26 cellular contexts compared by ENCODE assay signal in the genomic region with DNA sequence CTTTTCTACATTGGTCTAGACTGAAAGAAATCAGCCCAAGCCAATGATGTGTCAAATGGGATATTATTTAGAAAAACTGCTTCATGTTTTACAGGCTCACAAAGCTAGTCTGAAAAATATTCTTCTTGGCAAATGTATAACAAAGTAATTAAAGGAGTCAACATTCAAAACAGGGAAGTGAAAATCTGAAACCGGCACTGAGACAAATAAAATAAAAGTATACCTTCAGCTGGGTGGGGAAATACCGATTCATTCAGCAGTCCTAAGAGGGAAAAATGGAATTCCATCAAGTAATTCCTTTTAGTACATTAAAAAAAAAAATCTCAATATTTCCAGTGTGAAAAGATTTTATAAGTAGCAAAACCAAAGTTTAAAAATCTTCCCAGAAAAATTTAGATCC.
"Had no signal": no experiment of that assay in that cellular context is flagged by ENCODE, and none has a peak within 500 bp of the region (broad histone marks: within the 10 kb centered on the region; RNA-seq: fewer than 3 reads in every experiment).

No MANE protein-coding gene starts in this region.

- H3K27ac ChIP-seq: colonic mucosa, dorsolateral prefrontal cortex, esophagus muscularis mucosa, hepatocyte, uterus had no signal

- H3K9me3 ChIP-seq: colonic mucosa, esophagus muscularis mucosa, mucosa of descending colon, uterus had no signal

- H3K4me1 ChIP-seq: colonic mucosa, esophagus muscularis mucosa, uterus had no signal

- H3K36me3 ChIP-seq: colonic mucosa, esophagus muscularis mucosa, uterus had no signal

- H3K4me2 ChIP-seq: hepatocyte had no signal

- H3K27me3 ChIP-seq: colonic mucosa, dorsolateral prefrontal cortex, esophagus muscularis mucosa, hepatocyte, uterus had no signal

- H3K79me2 ChIP-seq: hepatocyte had no signal

- FAIRE-seq: bronchial epithelial cell, endothelial cell of umbilical vein, small intestine had no signal

- H3K4me3 ChIP-seq: colonic mucosa, dorsolateral prefrontal cortex, esophagus muscularis mucosa, hepatocyte, mucosa of descending colon, uterus had no signal

- ATAC-seq: effector memory CD8-positive, alpha-beta T cell; mucosa of descending colon; sciatic nerve; stimulated activated memory B cell treated with anti-CD40 and anti-IgM and Interleukin-4, amounts not matched to agents 10 μg/mL and 1 μg/mL and 100 μg/mL, for 72 hours; WTC11 had no signal

- H2AFZ ChIP-seq: hepatocyte had no signal

- DNase-seq: activated CD4-positive, alpha-beta T cell treated with anti-CD3 and anti-CD28 coated beads for 4 hours; activated CD4-positive, alpha-beta T cell treated with anti-CD3 and anti-CD28 coated beads, Interleukin-2, amount 50 U/mL, for 48 hours; activated naive CD4-positive, alpha-beta T cell treated with Interleukin-2 at 50 U/mL for 16 hours; activated naive CD8-positive, alpha-beta T cell treated with anti-CD3 and anti-CD28 coated beads, Interleukin-2, amount 10 ng/mL, durations not matched to agents 7 days and 5 days; activated T-cell treated with anti-CD3 and anti-CD28 coated beads, Interleukin-2, amount 50 U/mL, for 48 hours; amniotic stem cell; colonic mucosa; dorsolateral prefrontal cortex; effector memory CD8-positive, alpha-beta T cell; glutamatergic neuron; mesendoderm; mucosa of descending colon; occipital lobe; posterior cingulate gyrus; small intestine; stimulated activated CD4-positive, alpha-beta T cell treated with anti-CD3 and anti-CD28 coated beads, Interleukin-15, amount 100 ng/mL, for 24 hours; T-helper 9 cell; trophoblast cell; uterus had no signal
